8 cellular contexts compared by ENCODE assay signal in genomic region chr1:9717193-9718005, GRCh38.
DNase-seq lines count a peak whose midpoint lies in the region; ATAC-seq, FAIRE-seq and TF ChIP-seq lines count a peak whose summit lies in the region.

No MANE protein-coding gene starts in this region.

- H3K27me3 ChIP-seq in GM12878 (replicated peaks in 1 of 2; ENCODE audit: control insufficient read depth in 2 of 2, insufficient read depth in 2 of 2, low read length in 1 of 2) (no peaks in the 10 kb centered on the region), mesenchymal stem cell (ENCODE audit: control insufficient read depth in 1 of 2, insufficient read depth in 1 of 2, low read length in 2 of 2) (no peaks in the 10 kb centered on the region)

- H3K79me1 ChIP-seq in mesenchymal stem cell (replicated peaks; ENCODE audit: low read length, poor library complexity, severe bottlenecking): peaks cover 47% of the 10 kb centered on the region

- POLR2A ChIA-PET in GM12878 (lab: Charles Lee): interaction anchor here (0.5 to 1.5 kb wide), 3 partner anchors 91 to 483 kb away, joined by 3 to 4 read pairs (median 3); no protein-coding TSS in a partner anchor

- TF ChIP-seq EP300 in GM12878 (IDR thresholded peaks at IDR 0.05; ENCODE audit: borderline replicate concordance in 1 of 2, control insufficient read depth in 1 of 2, low read depth in 2 of 2, low read length in 2 of 2): peak in 1 of 2 experiments; percentile 31; a peak in 1 of 4 replicates

- in situ Hi-C loops in GM12878 (cut with MboI): no loop called here

- H3K27ac ChIP-seq in GM12878 (ENCODE audit: control insufficient read depth, insufficient read depth): peak overlapping the region; percentile 71
- H3K27ac ChIP-seq in mesenchymal stem cell (ENCODE audit: low read length, poor library complexity, severe bottlenecking): no peak overlapping the region

- H2BK12ac ChIP-seq in mesenchymal stem cell (ENCODE audit: low read length in 2 of 2): no peak overlapping the region

- H3K9ac ChIP-seq in GM12878 (ENCODE audit: control insufficient read depth, insufficient read depth, low read length): peak overlapping the region; percentile 36; the same call in 1 of the 2 replicates
- no peak overlapping the region for H3K9ac ChIP-seq in mesenchymal stem cell (ENCODE audit: low read length)

- H3K4me3 ChIP-seq in GM12864 (ENCODE audit: low read depth, low read length) (no peak overlapping the region; the same call in 1 of the 2 replicates), GM12878 (0 out of 2 replicates have a peak overlapping the region, but pooled peaks have one; percentile 34), mesenchymal stem cell (ENCODE audit: insufficient read depth in 1 of 2, low read depth in 1 of 2, low read length in 2 of 2) (no peak overlapping the region)

- peak overlapping the region; percentile 33 for H2BK15ac ChIP-seq in mesenchymal stem cell (ENCODE audit: low read depth, poor library complexity, severe bottlenecking)

- no peak for TF ChIP-seq CTCF in GM12864 (IDR thresholded peaks at IDR 0.05; ENCODE audit: low read depth, low read length, missing control alignments)
- TF ChIP-seq CTCF in GM12878 (IDR thresholded peaks at IDR 0.05 in 2 of 3, conservative IDR thresholded peaks at IDR 0.05 in 1 of 3; ENCODE audit: control insufficient read depth in 2 of 3, extremely low read depth in 1 of 3, insufficient read depth in 1 of 3, low read depth in 3 of 3, low read length in 3 of 3): 0 out of 6 replicates have a peak, but pooled peaks of 1 of the 3 experiments have one; percentile 7

- FAIRE-seq in GM12878 (lab: Jason Lieb, UNC): peak; percentile 72

- WGBS in GM12878 (ENCODE audit: insufficient coverage, insufficient replicate concordance, low lambda C conversion rate, missing lambda C conversion rate): 9% methylated on average over 25 of the region's 25 CpGs
- WGBS in mesenchymal stem cell: 85% methylated on average over 24 of the region's 25 CpGs

- no peak overlapping the region for H2AK5ac ChIP-seq in mesenchymal stem cell (ENCODE audit: low read length, severe bottlenecking)

- no peak overlapping the region for H2BK120ac ChIP-seq in mesenchymal stem cell (ENCODE audit: low read depth, low read length)

- CTCF ChIA-PET in GM12878 (lab: Yijun Ruan, JAX): interaction anchor here (0.9 to 2.0 kb wide), 5 partner anchors 21 to 151 kb away, joined by 4 to 10 read pairs (median 5); no protein-coding TSS in a partner anchor

- no peaks in the 10 kb centered on the region; the same call in 1 of the 2 replicates for H3K79me2 ChIP-seq in GM12878 (ENCODE audit: control insufficient read depth, insufficient read depth, low read length)

- no peak overlapping the region for H4K91ac ChIP-seq in mesenchymal stem cell (ENCODE audit: low read length)

- H2AFZ ChIP-seq in GM12878 (ENCODE audit: control insufficient read depth, low read depth, low read length) (peak overlapping the region; percentile 68), mesenchymal stem cell (ENCODE audit: low read depth, low read length) (no peak overlapping the region)

- ATAC-seq in HG02938 (IDR thresholded peaks at IDR 0.05; ENCODE audit: unreplicated experiment): peak; percentile 64
- peak; percentile 80 for ATAC-seq in GM12878
- no peak for ATAC-seq in HG03469 (IDR thresholded peaks at IDR 0.05; ENCODE audit: unreplicated experiment)

- BruUV-seq in GM12878 (replicated peaks; lab: Mats Ljungman, UMichigan): no TSS peak

- H3K23ac ChIP-seq in mesenchymal stem cell (ENCODE audit: low read length in 2 of 2): no peak overlapping the region

- TF ChIP-seq RAD21 in GM12878 (IDR thresholded peaks at IDR 0.05; ENCODE audit: insufficient read depth, low read depth, low read length): no peak

- no peak overlapping the region for H3K14ac ChIP-seq in mesenchymal stem cell (ENCODE audit: low read length in 2 of 2)

- H3K36me3 ChIP-seq in GM12878 (ENCODE audit: control insufficient read depth in 2 of 2, insufficient read depth in 2 of 2, low read length in 1 of 2) (peaks cover 18 to 72% of the 10 kb centered on the region in 2 experiments), mesenchymal stem cell (ENCODE audit: control insufficient read depth in 1 of 2, insufficient read depth in 2 of 2, low read depth in 1 of 2, low read length in 2 of 2) (peaks cover 13 to 84% of the 10 kb centered on the region in 2 experiments)

- no peak overlapping the region for H3K4ac ChIP-seq in mesenchymal stem cell (ENCODE audit: low read depth in 1 of 2, low read length in 2 of 2)

- TF ChIP-seq POLR2A in GM12878 (IDR thresholded peaks at IDR 0.05; ENCODE audit: low read depth, low read length): peak; percentile 68

- SMC1A ChIA-PET in GM12878 (lab: Charles Lee; ENCODE audit: uncharacterized antibody, unreplicated experiment): interaction anchor here (1.2 kb wide), 1 partner anchor 89 kb away, joined by 3 read pairs; no protein-coding TSS in a partner anchor

- DNase-seq in GM12864 (ENCODE audit: low read depth): peak; percentile 48
- peak; percentile 79 for DNase-seq in T-helper 9 cell
- DNase-seq in GM12878 (ENCODE audit: low read depth, low spot score): peak; percentile 39
- DNase-seq in mesenchymal stem cell: no peak
- peak; percentile 82 for DNase-seq in stimulated activated CD8-positive, alpha-beta memory T cell treated with anti-CD3 and anti-CD28 coated beads, Interleukin-4, amount 100 ng/mL, for 24 hours (ENCODE audit: low read depth)
- DNase-seq in mesenteric fat pad (ENCODE audit: low spot score): no peak

- H3K4me1 ChIP-seq in GM12878 (ENCODE audit: control insufficient read depth, insufficient read depth, low read length) (peaks cover 23% of the 10 kb centered on the region), mesenchymal stem cell (ENCODE audit: control insufficient read depth, insufficient read depth, low read depth, low read length) (peaks cover 37% of the 10 kb centered on the region)

- intact Hi-C loops in GM12878 (cut with micrococcal nuclease; ENCODE audit: unreplicated experiment): loop anchor here (1.0 kb wide), 1 partner anchor 90 kb away; no protein-coding TSS in a partner anchor

- no peak overlapping the region for H2BK5ac ChIP-seq in mesenchymal stem cell (ENCODE audit: low read depth, low read length, poor library complexity, severe bottlenecking)

- RAD21 ChIA-PET in GM12878 (lab: Charles Lee; ENCODE audit: unreplicated experiment): interaction anchor here (0.8 kb wide), 1 partner anchor 91 kb away, joined by 3 read pairs; no protein-coding TSS in a partner anchor

- H4K20me1 ChIP-seq in GM12878 (ENCODE audit: control insufficient read depth, insufficient read depth): no peaks in the 10 kb centered on the region

- no peak overlapping the region for H3K18ac ChIP-seq in mesenchymal stem cell (ENCODE audit: low read depth in 1 of 2, low read length in 2 of 2)

- H4K8ac ChIP-seq in mesenchymal stem cell (ENCODE audit: low read length): no peak overlapping the region

- H3K9me3 ChIP-seq in GM12878 (replicated peaks; ENCODE audit: control insufficient read depth, insufficient read depth, low read length): no peaks in the 10 kb centered on the region; the same call in 2 of the 3 replicates
- H3K9me3 ChIP-seq in mesenchymal stem cell (ENCODE audit: control insufficient read depth, low read length): no peaks in the 10 kb centered on the region

- H3K4me2 ChIP-seq in GM12878 (ENCODE audit: control insufficient read depth, insufficient read depth) (peak overlapping the region; percentile 45), mesenchymal stem cell (ENCODE audit: low read length, poor library complexity, severe bottlenecking) (no peak overlapping the region)

TF ChIP-seq in GM12878, 131 proteins besides CTCF, POLR2A, EP300 and RAD21 (continues in another document):
- TF ChIP-seq SUZ12 (IDR thresholded peaks at IDR 0.05; ENCODE audit: unreplicated experiment) (no peak), E2F8 (IDR thresholded peaks at IDR 0.05; ENCODE audit: low read depth, partially characterized antibody) (no peak), RUNX3 (IDR thresholded peaks at IDR 0.05; ENCODE audit: low read length) (peak; percentile 81), HCFC1 (IDR thresholded peaks at IDR 0.05; ENCODE audit: low read length) (no peak; the same call in 1 of the 2 replicates), E4F1 (IDR thresholded peaks at IDR 0.05; ENCODE audit: borderline replicate concordance, partially characterized antibody) (peak; percentile 46), HDGF (IDR thresholded peaks at IDR 0.05) (peak; percentile 53; the same call in 1 of the 2 replicates)

Comparison
In these comparisons a context has a peak if more than half of its experiments do, and no peak if none do; other contexts are left out.
1. DNase-seq: peak in GM12864 (single experiment), T-helper 9 cell (single experiment), GM12878 (single experiment) and stimulated activated CD8-positive, alpha-beta memory T cell treated with anti-CD3 and anti-CD28 coated beads, Interleukin-4, amount 100 ng/mL, for 24 hours (single experiment); none in mesenchymal stem cell (single experiment) and mesenteric fat pad (single experiment).